In genomic region chr6:164208371-164208770, GRCh38 we compare ENCODE assay signal across 23 cellular contexts.
A peak's percentile ranks its signal among the peaks of the same experiment; 100 is the strongest.
DNase-seq lines count a peak whose midpoint lies in the region; ATAC-seq and TF ChIP-seq lines count a peak whose summit lies in the region.
"Had no signal": no experiment of that assay in that cellular context is flagged by ENCODE, and none has a peak within 500 bp of the region (broad histone marks: within the 10 kb centered on the region; RNA-seq: fewer than 3 reads in every experiment).

No MANE protein-coding gene starts in this region.

- no peak for TF ChIP-seq POLR2A in esophagus muscularis mucosa (IDR thresholded peaks at IDR 0.05; ENCODE audit: low read depth)

- TF ChIP-seq CTCF in KMS-11 (conservative IDR thresholded peaks at IDR 0.05; ENCODE audit: low read depth, low read length) (no peak), esophagus muscularis mucosa (IDR thresholded peaks at IDR 0.05) (no peak)

- H3K36me3 ChIP-seq in KMS-11 (ENCODE audit: insufficient read depth) (no peaks in the 10 kb centered on the region), esophagus muscularis mucosa (no peaks in the 10 kb centered on the region)
- H3K36me3 ChIP-seq: MG63, Peyer's patch had no signal

- H3K4me3 ChIP-seq in KMS-11 (IDR thresholded peaks at IDR 0.05; ENCODE audit: insufficient read depth, low read depth, low read length) (no peak overlapping the region), esophagus muscularis mucosa (no peak overlapping the region)
- H3K4me3 ChIP-seq: MG63, Peyer's patch had no signal

- peak overlapping the region; percentile 23; the same call in 1 of the 2 replicates for H3K4me2 ChIP-seq in KMS-11

- intact Hi-C loops in esophagus muscularis mucosa (cut with DNase I), result no loop called here

- no peaks in the 10 kb centered on the region for H4K20me1 ChIP-seq in KMS-11 (ENCODE audit: insufficient read depth)

- 71% methylated on average over 8 of the region's 8 CpGs for WGBS in esophagus muscularis mucosa

- no peaks in the 10 kb centered on the region for H3K9me3 ChIP-seq in esophagus muscularis mucosa
- H3K9me3 ChIP-seq: MG63, Peyer's patch had no signal

- no peak overlapping the region for H2AFZ ChIP-seq in KMS-11 (ENCODE audit: low read depth)

- H3K4me1 ChIP-seq in KMS-11 (ENCODE audit: low read depth, poor library complexity, severe bottlenecking), result peaks cover 19% of the 10 kb centered on the region
- no peaks in the 10 kb centered on the region for H3K4me1 ChIP-seq in esophagus muscularis mucosa
- H3K4me1 ChIP-seq: Peyer's patch had no signal

- H3K27me3 ChIP-seq in KMS-11 (ENCODE audit: insufficient read depth, low read depth) (no peaks in the 10 kb centered on the region), esophagus muscularis mucosa (no peaks in the 10 kb centered on the region)
- H3K27me3 ChIP-seq: MG63, Peyer's patch had no signal

- ATAC-seq in HG02884 (IDR thresholded peaks at IDR 0.05; ENCODE audit: unreplicated experiment) (no peak), GM21786 (IDR thresholded peaks at IDR 0.05; ENCODE audit: unreplicated experiment) (no peak)
- ATAC-seq: HCT116, Right ventricle myocardium inferior had no signal

- DNase-seq in RPMI7951 (ENCODE audit: low read depth) (peak; percentile 62), myocyte (ENCODE audit: low read depth) (peak; percentile 75), esophagus muscularis mucosa (ENCODE audit: extremely low spot score) (no peak)
- no peak for DNase-seq in activated CD8-positive, alpha-beta memory T cell treated with anti-CD3 and anti-CD28 coated beads for 24 hours
- DNase-seq: C1 segment of cervical spinal cord; Calu3; CD8-positive, alpha-beta memory T cell; DMS153; GOT3; Karpas-422; MG63; NCI-H1092 treated with DMSO at 0.1 percent for 48 hours; NCI-H1436 treated with DMSO at 0.1 percent for 48 hours; NCI-H2029; NCI-H2227 treated with DMSO at 0.1 percent for 48 hours; NCI-H510A; NCI-H748 treated with DMSO at 0.1 percent for 48 hours; Peyer's patch had no signal

- TF ChIP-seq EP300 in esophagus muscularis mucosa (IDR thresholded peaks at IDR 0.05), result no peak

- H3K9ac ChIP-seq in KMS-11, result no peak overlapping the region

- no peaks in the 10 kb centered on the region for H3K79me2 ChIP-seq in KMS-11 (ENCODE audit: insufficient read depth, low read depth)

- H3K27ac ChIP-seq in KMS-11 (no peak overlapping the region), esophagus muscularis mucosa (replicated peaks in 1 of 4) (no peak overlapping the region)
- H3K27ac ChIP-seq: Peyer's patch had no signal

Comparison
In these comparisons a context has a peak if more than half of its experiments do, and no peak if none do; other contexts are left out.
1. DNase-seq: peak in RPMI7951 (single experiment) and myocyte (single experiment); none in esophagus muscularis mucosa (single experiment) and activated CD8-positive, alpha-beta memory T cell treated with anti-CD3 and anti-CD28 coated beads for 24 hours (single experiment).